Comparison of ENCODE assay signal across 11 cellular contexts in the genomic region with DNA sequence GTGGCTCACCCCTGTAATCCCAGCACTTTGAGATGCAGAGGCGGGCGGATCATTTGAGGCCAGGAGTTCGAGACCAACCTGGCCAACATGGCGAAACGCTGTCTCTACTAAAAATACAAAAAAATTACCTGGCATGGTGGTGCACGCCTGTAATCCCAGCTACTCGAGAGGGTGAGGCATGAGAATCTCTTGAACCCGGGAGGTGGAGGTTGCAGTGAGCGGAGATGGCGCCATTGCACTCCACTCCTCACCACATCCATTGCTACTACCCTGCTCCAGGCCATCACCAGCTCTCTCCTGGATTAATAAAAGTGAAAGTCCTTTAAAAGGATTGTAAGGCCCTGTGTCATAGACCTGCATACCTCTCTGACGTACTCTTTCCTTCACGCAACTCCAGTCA.
DNase-seq lines count a peak whose midpoint lies in the region; ATAC-seq and TF ChIP-seq lines count a peak whose summit lies in the region.
"Had no signal": no experiment of that assay in that cellular context is flagged by ENCODE, and none has a peak within 500 bp of the region (broad histone marks: within the 10 kb centered on the region; RNA-seq: fewer than 3 reads in every experiment).

No MANE protein-coding gene starts in this region.

- H3K79me2 ChIP-seq in KMS-11 (ENCODE audit: insufficient read depth, low read depth), result peaks cover 20% of the 10 kb centered on the region

- intact Hi-C loops in breast epithelium (cut with DNase I; ENCODE audit: low total_unique reads), result no loop called here

- H3K9me3 Mint-ChIP-seq in naive thymus-derived CD8-positive, alpha-beta T cell, result no peaks in the 10 kb centered on the region

- no peak overlapping the region; the same call in 1 of the 2 replicates for H3K9ac ChIP-seq in KMS-11

- H3K27ac ChIP-seq in KMS-11, result no peak overlapping the region
- no peak overlapping the region for H3K27ac ChIP-seq in breast epithelium
- no peak overlapping the region for H3K27ac ChIP-seq in SJCRH30

- H3K4me1 Mint-ChIP-seq in naive thymus-derived CD8-positive, alpha-beta T cell, result peaks cover 33 to 58% (median 57%) of the 10 kb centered on the region in 4 donors

- CTCF ChIA-PET in BJ (lab: Yijun Ruan, JAX), result no interaction called here

- peaks cover 0 to 1% (median 0%) of the 10 kb centered on the region in 5 donors for H3K27me3 Mint-ChIP-seq in naive thymus-derived CD8-positive, alpha-beta T cell

- H3K4me1 ChIP-seq in KMS-11 (ENCODE audit: low read depth, poor library complexity, severe bottlenecking) (peaks cover 27% of the 10 kb centered on the region), breast epithelium (peaks cover 0 to 8% of the 10 kb centered on the region in 2 donors), SJCRH30 (no peaks in the 10 kb centered on the region)

- peaks cover 5% of the 10 kb centered on the region for H3K36me3 ChIP-seq in BJ (ENCODE audit: control insufficient read depth, insufficient read depth, low read length)
- H3K36me3 ChIP-seq in KMS-11 (ENCODE audit: insufficient read depth), result peaks cover 6% of the 10 kb centered on the region; the same call in 1 of the 2 replicates
- no peaks in the 10 kb centered on the region for H3K36me3 ChIP-seq in breast epithelium
- H3K36me3 ChIP-seq in SJCRH30, result peaks cover 14% of the 10 kb centered on the region; the same call in 1 of the 2 replicates

- peak overlapping the region; percentile 86 for H3K4me2 ChIP-seq in KMS-11

- POLR2A ChIA-PET in BJ (lab: Charles Lee), result no interaction called here
- POLR2A ChIA-PET in naive thymus-derived CD8-positive, alpha-beta T cell (lab: Charles Lee), result interaction anchor here (2.5 to 4.1 kb wide), 3 partner anchors 93 to 476 kb away, joined by 14 to 27 read pairs (median 17); a partner anchor contains a TSS

- H3K27me3 ChIP-seq in BJ (ENCODE audit: control insufficient read depth, insufficient read depth, low read length) (no peaks in the 10 kb centered on the region), KMS-11 (ENCODE audit: insufficient read depth, low read depth) (no peaks in the 10 kb centered on the region), breast epithelium (no peaks in the 10 kb centered on the region), SJCRH30 (no peaks in the 10 kb centered on the region)

- H3K4me3 ChIP-seq in BJ (ENCODE audit: low read depth, low read length) (peak overlapping the region; percentile 83; the same call in 1 of the 2 replicates), KMS-11 (IDR thresholded peaks at IDR 0.05; ENCODE audit: insufficient read depth, low read depth, low read length) (no peak overlapping the region), breast epithelium (peak overlapping the region in 2 of 3 donors; percentile 64 to 89), SJCRH30 (no peak overlapping the region)

- no peak for TF ChIP-seq POLR2A in breast epithelium (IDR thresholded peaks at IDR 0.05)

- no peaks in the 10 kb centered on the region for H4K20me1 ChIP-seq in KMS-11 (ENCODE audit: insufficient read depth)

- TF ChIP-seq CTCF in BJ (IDR thresholded peaks at IDR 0.05; ENCODE audit: insufficient read depth, low read depth, low read length), result no peak
- TF ChIP-seq CTCF in KMS-11 (conservative IDR thresholded peaks at IDR 0.05; ENCODE audit: low read depth, low read length), result no peak
- TF ChIP-seq CTCF in breast epithelium (IDR thresholded peaks at IDR 0.05), result no peak

- DNase-seq in BJ (ENCODE audit: low read depth), result no peak
- DNase-seq in breast epithelium (ENCODE audit: low spot score in 2 of 2), result no peak
- DNase-seq in naive thymus-derived CD8-positive, alpha-beta T cell, result no peak
- no peak for DNase-seq in hepatic stellate cell (ENCODE audit: low spot score)
- DNase-seq in NCI-H446 treated with DMSO at 0.1 percent for 48 hours (lab: John Stamatoyannopoulos, UW), result no peak
- no peak for DNase-seq in SJCRH30
- DNase-seq in DMS53 (lab: John Stamatoyannopoulos, UW), result no peak
- DNase-seq: activated gamma-delta T cell, mucosa of descending colon, NCI-H510A had no signal

- H3K36me3 Mint-ChIP-seq in naive thymus-derived CD8-positive, alpha-beta T cell, result peaks cover 12 to 38% (median 33%) of the 10 kb centered on the region in 3 donors

- H3K4me3 Mint-ChIP-seq in naive thymus-derived CD8-positive, alpha-beta T cell, result peak overlapping the region; percentile 86 to 98 (median 96)

- no peak for ATAC-seq in naive thymus-derived CD8-positive, alpha-beta T cell
- ATAC-seq: mucosa of descending colon had no signal

- peak overlapping the region; percentile 94 to 98 (median 97) for H3K27ac Mint-ChIP-seq in naive thymus-derived CD8-positive, alpha-beta T cell

- H3K9me3 ChIP-seq in breast epithelium (no peaks in the 10 kb centered on the region), SJCRH30 (replicated peaks) (no peaks in the 10 kb centered on the region)
- H3K9me3 ChIP-seq: mucosa of descending colon had no signal

- H2AFZ ChIP-seq in KMS-11 (ENCODE audit: low read depth), result no peak overlapping the region

Comparison
In these comparisons a context has a peak if more than half of its experiments do, and no peak if none do; other contexts are left out.
1. H3K4me3 ChIP-seq: peak in BJ (single experiment) and breast epithelium (2 of 3); none in KMS-11 (single experiment) and SJCRH30 (single experiment).